Comparison of ENCODE assay signal across 1 cellular context in genomic region chr14:53888535-53889386, GRCh38.
TF ChIP-seq lines count a peak whose summit lies in the region.

No MANE protein-coding gene starts in this region.

TF ChIP-seq in HepG2, 621 proteins besides CTCF, POLR2A, EP300 and RAD21 (continued from another document and continues in another):
- 0 out of 2 replicates have a peak, but pooled peaks have one; percentile 36 for TF ChIP-seq RBFOX2 (IDR thresholded peaks at IDR 0.05; ENCODE audit: low read depth, low read length)
- peak; percentile 16; the same call in 1 of the 2 replicates for TF ChIP-seq ZMYM4 (CRISPR knock-in tag; IDR thresholded peaks at IDR 0.05)
- no peak for TF ChIP-seq BHLHE40 (IDR thresholded peaks at IDR 0.05; ENCODE audit: low read length)
- no peak for TF ChIP-seq ZNF7 (CRISPR knock-in tag; IDR thresholded peaks at IDR 0.05)
- no peak for TF ChIP-seq ZNF468 (CRISPR knock-in tag; IDR thresholded peaks at IDR 0.05)
- peak; percentile 16; the same call in 1 of the 2 replicates for TF ChIP-seq NCOA2 (CRISPR knock-in tag; IDR thresholded peaks at IDR 0.05)
- no peak for TF ChIP-seq ZNF318 (CRISPR knock-in tag; IDR thresholded peaks at IDR 0.05)
- no peak for TF ChIP-seq ZFYVE20 (CRISPR knock-in tag; IDR thresholded peaks at IDR 0.05; ENCODE audit: borderline replicate concordance, low read depth)
- peak; percentile 47; the same call in 1 of the 2 replicates for TF ChIP-seq AHDC1 (CRISPR knock-in tag; IDR thresholded peaks at IDR 0.05; ENCODE audit: borderline replicate concordance)
- TF ChIP-seq SPEN (CRISPR knock-in tag; IDR thresholded peaks at IDR 0.05; ENCODE audit: low read depth), result no peak
- TF ChIP-seq ZIK1 (CRISPR knock-in tag; IDR thresholded peaks at IDR 0.05; ENCODE audit: borderline replicate concordance, low read depth), result no peak
- TF ChIP-seq ASH2L (IDR thresholded peaks at IDR 0.05; ENCODE audit: insufficient read length, low read depth, low read length), result peak; percentile 73
- TF ChIP-seq FOXK1 (CRISPR knock-in tag; IDR thresholded peaks at IDR 0.05; ENCODE audit: borderline replicate concordance, low read depth), result 0 out of 2 replicates have a peak, but pooled peaks have one; percentile 25
- TF ChIP-seq FLYWCH1 (CRISPR knock-in tag; IDR thresholded peaks at IDR 0.05), result no peak
- no peak for TF ChIP-seq ZNF484 (CRISPR knock-in tag; IDR thresholded peaks at IDR 0.05; ENCODE audit: borderline replicate concordance, low read depth)
- TF ChIP-seq SKIL (CRISPR knock-in tag; IDR thresholded peaks at IDR 0.05; ENCODE audit: borderline replicate concordance), result no peak
- no peak for TF ChIP-seq ZNF20 (CRISPR knock-in tag; IDR thresholded peaks at IDR 0.05)
- 0 out of 2 replicates have a peak, but pooled peaks have one; percentile 26 for TF ChIP-seq BCL6 (CRISPR knock-in tag; IDR thresholded peaks at IDR 0.05)
- 0 out of 2 replicates have a peak, but pooled peaks have one; percentile 47 for TF ChIP-seq SMYD3 (CRISPR knock-in tag; IDR thresholded peaks at IDR 0.05)
- TF ChIP-seq ZMAT3 (CRISPR knock-in tag; conservative IDR thresholded peaks at IDR 0.05), result no peak
- TF ChIP-seq KAT8 (CRISPR knock-in tag; IDR thresholded peaks at IDR 0.05), result peak; percentile 35; the same call in 1 of the 2 replicates
- TF ChIP-seq TFAP4 (IDR thresholded peaks at IDR 0.05; ENCODE audit: borderline replicate concordance, low read depth), result peak; percentile 42; the same call in 1 of the 2 replicates
- TF ChIP-seq KLF13 (CRISPR knock-in tag; IDR thresholded peaks at IDR 0.05), result no peak
- peak; percentile 18; the same call in 1 of the 2 replicates for TF ChIP-seq RXRB (CRISPR knock-in tag; IDR thresholded peaks at IDR 0.05; ENCODE audit: borderline replicate concordance)
- TF ChIP-seq ZNF879 (CRISPR knock-in tag; IDR thresholded peaks at IDR 0.05), result no peak
- peak; percentile 43; the same call in 1 of the 2 replicates for TF ChIP-seq ZNF614 (CRISPR knock-in tag; IDR thresholded peaks at IDR 0.05; ENCODE audit: borderline replicate concordance)
- TF ChIP-seq MEIS1 (CRISPR knock-in tag; IDR thresholded peaks at IDR 0.05; ENCODE audit: borderline replicate concordance), result no peak
- TF ChIP-seq SETDB1 (CRISPR knock-in tag; IDR thresholded peaks at IDR 0.05; ENCODE audit: borderline replicate concordance), result no peak
- no peak for TF ChIP-seq SUZ12 (IDR thresholded peaks at IDR 0.05; ENCODE audit: low read depth, low read length)
- TF ChIP-seq HDAC2 (CRISPR knock-in tag; IDR thresholded peaks at IDR 0.05), result peak; percentile 34; the same call in 1 of the 2 replicates
- peak; percentile 92 for TF ChIP-seq PAXIP1 (CRISPR knock-in tag; conservative IDR thresholded peaks at IDR 0.05)
- TF ChIP-seq ZBTB44 (CRISPR knock-in tag; IDR thresholded peaks at IDR 0.05), result no peak
- no peak for TF ChIP-seq ZNF230 (CRISPR knock-in tag; IDR thresholded peaks at IDR 0.05)
- no peak for TF ChIP-seq TSC22D2 (CRISPR knock-in tag; IDR thresholded peaks at IDR 0.05; ENCODE audit: borderline replicate concordance)
